In genomic region chr12:121802485-121802842, GRCh38 we compare ENCODE assay signal across 10 cellular contexts. TPM values are rescaled to one million over a fixed set of nuclear protein-coding genes. Genes with fewer than 3 reads are reported as not detected.
DNase-seq lines count a peak whose midpoint lies in the region; ATAC-seq and TF ChIP-seq lines count a peak whose summit lies in the region.
"Had no signal": no experiment of that assay in that cellular context is flagged by ENCODE, and none has a peak within 500 bp of the region (broad histone marks: within the 10 kb centered on the region; RNA-seq: fewer than 3 reads in every experiment).

No MANE protein-coding gene starts in this region.

- peaks cover 49% of the 10 kb centered on the region for H3K36me3 Mint-ChIP-seq in activated CD4-positive, alpha-beta T cell treated with anti-CD3 and anti-CD28 coated beads, Interleukin-2, amount 10 ng/mL, durations not matched to agents 24 days and 14 days (ENCODE audit: low read depth)
- peaks cover 20% of the 10 kb centered on the region for H3K36me3 Mint-ChIP-seq in activated naive CD8-positive, alpha-beta T cell treated with anti-CD3 and anti-CD28 coated beads, Interleukin-2, amount 10 ng/mL, durations not matched to agents 7 days and 5 days

- ATAC-seq in activated naive CD8-positive, alpha-beta T cell treated with anti-CD3 and anti-CD28 coated beads, Interleukin-2, amount 10 ng/mL, durations not matched to agents 7 days and 5 days (ENCODE audit: low read depth): no peak
- ATAC-seq in thoracic aorta (ENCODE audit: insufficient number of reproducible peaks, low FRiP score, low read depth): no peak
- ATAC-seq in GM19395 (IDR thresholded peaks at IDR 0.05; ENCODE audit: unreplicated experiment): no peak

- TF ChIP-seq CTCF in thoracic aorta (IDR thresholded peaks at IDR 0.05): no peak

- peak overlapping the region; percentile 100 for H3K27ac ChIP-seq in layer of hippocampus (ENCODE audit: low read depth, low read length)
- peak overlapping the region; percentile 97 to 100 for H3K27ac ChIP-seq in thoracic aorta

- intact Hi-C loops in activated CD4-positive, alpha-beta T cell treated with anti-CD3 and anti-CD28 coated beads, Interleukin-2, amount 10 ng/mL, durations not matched to agents 24 days and 14 days (cut with micrococcal nuclease): loop anchor here (1.0 to 10.0 kb wide), 4 partner anchors 8 to 724 kb away; partner anchors contain the start of genes DIABLO, KNTC1 and RSRC2

- H3K36me3 ChIP-seq in thoracic aorta: no peaks in the 10 kb centered on the region

- POLR2A ChIA-PET in activated naive CD8-positive, alpha-beta T cell treated with anti-CD3 and anti-CD28 coated beads, Interleukin-2, amount 10 ng/mL, durations not matched to agents 7 days and 5 days (lab: Charles Lee): interaction anchor here (0.8 to 31.1 kb wide), 11 partner anchors 0 to 223 kb away, joined by 3 to 931 read pairs (median 5); partner anchors contain the start of genes CFAP251, ORAI1, PSMD9 and RHOF

- H3K4me1 Mint-ChIP-seq in activated CD4-positive, alpha-beta T cell treated with anti-CD3 and anti-CD28 coated beads, Interleukin-2, amount 10 ng/mL, durations not matched to agents 24 days and 14 days: peaks cover 36% of the 10 kb centered on the region
- H3K4me1 Mint-ChIP-seq in activated naive CD8-positive, alpha-beta T cell treated with anti-CD3 and anti-CD28 coated beads, Interleukin-2, amount 10 ng/mL, durations not matched to agents 7 days and 5 days: peaks cover 31% of the 10 kb centered on the region

- H3K27me3 Mint-ChIP-seq in activated CD4-positive, alpha-beta T cell treated with anti-CD3 and anti-CD28 coated beads, Interleukin-2, amount 10 ng/mL, durations not matched to agents 24 days and 14 days: no peaks in the 10 kb centered on the region
- no peaks in the 10 kb centered on the region for H3K27me3 Mint-ChIP-seq in activated naive CD8-positive, alpha-beta T cell treated with anti-CD3 and anti-CD28 coated beads, Interleukin-2, amount 10 ng/mL, durations not matched to agents 7 days and 5 days

- H3K4me3 Mint-ChIP-seq in activated CD4-positive, alpha-beta T cell treated with anti-CD3 and anti-CD28 coated beads, Interleukin-2, amount 10 ng/mL, durations not matched to agents 24 days and 14 days: peak overlapping the region; percentile 100
- H3K4me3 Mint-ChIP-seq in activated naive CD8-positive, alpha-beta T cell treated with anti-CD3 and anti-CD28 coated beads, Interleukin-2, amount 10 ng/mL, durations not matched to agents 7 days and 5 days: peak overlapping the region; percentile 89

- H3K27me3 ChIP-seq in layer of hippocampus (ENCODE audit: control insufficient read depth, insufficient read depth, low read length) (no peaks in the 10 kb centered on the region), thoracic aorta (replicated peaks; ENCODE audit: insufficient read depth) (no peaks in the 10 kb centered on the region)

- H3K4me1 ChIP-seq in thoracic aorta (ENCODE audit: control insufficient read depth in 1 of 2, low read depth in 2 of 2): peaks cover 33 to 37% of the 10 kb centered on the region in 2 donors

- no peaks in the 10 kb centered on the region for H3K9me3 Mint-ChIP-seq in activated CD4-positive, alpha-beta T cell treated with anti-CD3 and anti-CD28 coated beads, Interleukin-2, amount 10 ng/mL, durations not matched to agents 24 days and 14 days
- no peaks in the 10 kb centered on the region for H3K9me3 Mint-ChIP-seq in activated naive CD8-positive, alpha-beta T cell treated with anti-CD3 and anti-CD28 coated beads, Interleukin-2, amount 10 ng/mL, durations not matched to agents 7 days and 5 days

- H3K27ac Mint-ChIP-seq in activated CD4-positive, alpha-beta T cell treated with anti-CD3 and anti-CD28 coated beads, Interleukin-2, amount 10 ng/mL, durations not matched to agents 24 days and 14 days: peak overlapping the region; percentile 100
- peak overlapping the region; percentile 98 for H3K27ac Mint-ChIP-seq in activated naive CD8-positive, alpha-beta T cell treated with anti-CD3 and anti-CD28 coated beads, Interleukin-2, amount 10 ng/mL, durations not matched to agents 7 days and 5 days

- no peaks in the 10 kb centered on the region for H3K9me3 ChIP-seq in thoracic aorta

- no peak for DNase-seq in activated CD4-positive, alpha-beta T cell treated with anti-CD3 and anti-CD28 coated beads, Interleukin-2, amount 10 ng/mL, durations not matched to agents 24 days and 14 days
- DNase-seq in activated CD4-positive, alpha-beta T cell treated with anti-CD3 and anti-CD28 coated beads for 48 hours: no peak
- no peak for DNase-seq in activated naive CD8-positive, alpha-beta T cell treated with anti-CD3 and anti-CD28 coated beads, Interleukin-2, amount 10 ng/mL, durations not matched to agents 7 days and 5 days
- DNase-seq in thoracic aorta (ENCODE audit: low spot score): no peak
- DNase-seq in NCI-H2107 treated with DMSO at 0.1 percent for 48 hours (lab: John Stamatoyannopoulos, UW; ENCODE audit: unreplicated experiment): no peak
- DNase-seq in AG20443 (ENCODE audit: low spot score): no peak

- H3K4me3 ChIP-seq in thoracic aorta: peak overlapping the region; percentile 95

RNA-seq across cellular contexts. Expression of gene SETD1B, which starts 1.3 kb away (rescaled TPM):
- 26.6 and 29.2 TPM in 2 replicates for total RNA-seq in activated CD4-positive, alpha-beta T cell treated with anti-CD3 and anti-CD28 coated beads, Interleukin-2, amount 10 ng/mL, durations not matched to agents 24 days and 14 days
- total RNA-seq in activated naive CD8-positive, alpha-beta T cell treated with anti-CD3 and anti-CD28 coated beads, Interleukin-2, amount 10 ng/mL, durations not matched to agents 7 days and 5 days: 10 to 100 TPM; 45.0 to 46.8 TPM
- 10 to 100 TPM; 21.9 to 32.7 TPM for total RNA-seq in thoracic aorta

RNA-seq across cellular contexts. Expression of gene RHOF, which starts 9.0 kb away (rescaled TPM):
- 107 and 114 TPM in 2 replicates for total RNA-seq in activated CD4-positive, alpha-beta T cell treated with anti-CD3 and anti-CD28 coated beads, Interleukin-2, amount 10 ng/mL, durations not matched to agents 24 days and 14 days
- 100 to 1,000 TPM; 144 to 157 TPM for total RNA-seq in activated naive CD8-positive, alpha-beta T cell treated with anti-CD3 and anti-CD28 coated beads, Interleukin-2, amount 10 ng/mL, durations not matched to agents 7 days and 5 days
- total RNA-seq in thoracic aorta: 10 to 100 TPM; 12.0 to 30.2 TPM

RNA-seq across cellular contexts. Expression of gene HPD, which starts 56.2 kb away (rescaled TPM):
- total RNA-seq in activated CD4-positive, alpha-beta T cell treated with anti-CD3 and anti-CD28 coated beads, Interleukin-2, amount 10 ng/mL, durations not matched to agents 24 days and 14 days: not detected in 2 replicates
- total RNA-seq in activated naive CD8-positive, alpha-beta T cell treated with anti-CD3 and anti-CD28 coated beads, Interleukin-2, amount 10 ng/mL, durations not matched to agents 7 days and 5 days: not detected
- total RNA-seq in thoracic aorta: 1 to 10 TPM; 1.2 to 6.8 TPM
- total RNA-seq: Daoy, lung microvascular endothelial cell had no signal
